Comparison of ENCODE assay signal across 9 cellular contexts in the genomic region with DNA sequence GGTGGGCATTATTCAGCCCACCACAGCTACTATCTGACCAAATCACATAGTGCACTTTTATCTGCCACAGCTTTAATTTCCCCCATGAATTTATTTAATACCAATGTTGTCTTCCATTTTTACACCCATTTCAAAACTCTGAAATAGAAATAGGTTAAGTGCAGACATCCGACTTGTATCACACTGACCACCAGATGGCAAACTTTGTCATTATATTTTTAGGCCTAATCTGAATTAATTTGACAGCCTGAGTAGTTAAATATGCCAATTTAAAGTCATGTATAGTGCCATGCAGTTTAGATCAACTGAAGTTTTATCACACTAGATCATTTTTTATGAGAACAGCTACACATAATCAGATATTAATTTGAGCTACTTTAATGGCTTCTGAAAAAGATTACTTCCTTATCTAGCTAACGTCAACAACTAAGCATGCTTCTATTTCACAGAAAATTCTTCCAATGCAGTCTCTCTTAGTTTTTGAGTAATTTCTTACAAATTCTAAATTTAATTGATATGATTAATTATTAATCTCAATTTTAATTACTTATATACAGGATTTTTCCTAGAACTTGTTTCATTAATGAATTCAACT.
DNase-seq lines count a peak whose midpoint lies in the region; ATAC-seq, FAIRE-seq and TF ChIP-seq lines count a peak whose summit lies in the region.
"Had no signal": no experiment of that assay in that cellular context is flagged by ENCODE, and none has a peak within 500 bp of the region (broad histone marks: within the 10 kb centered on the region; RNA-seq: fewer than 3 reads in every experiment).

No MANE protein-coding gene starts in this region.

- no peak for TF ChIP-seq POLR2A in GM12878 (IDR thresholded peaks at IDR 0.05; ENCODE audit: low read depth, low read length)

- H3K4me3 ChIP-seq in GM12878 (no peak overlapping the region), mucosa of descending colon (no peak overlapping the region)
- H3K4me3 ChIP-seq: SJCRH30 had no signal

- no peak overlapping the region for H3K4me2 ChIP-seq in GM12878 (ENCODE audit: control insufficient read depth, insufficient read depth)

- TF ChIP-seq RAD21 in Ishikawa (IDR thresholded peaks at IDR 0.05; ENCODE audit: low read depth) (peak; percentile 50), GM12878 (IDR thresholded peaks at IDR 0.05; ENCODE audit: insufficient read depth, low read depth, low read length) (peak; percentile 38)

- SMC1A ChIA-PET in GM12878 (lab: Charles Lee; ENCODE audit: uncharacterized antibody, unreplicated experiment), result interaction anchor here (0.7 to 1.6 kb wide), 4 partner anchors 15 to 581 kb away, joined by 3 to 12 read pairs (median 4); no protein-coding TSS in a partner anchor

- no TSS peak for BruUV-seq in GM12878 (replicated peaks; lab: Mats Ljungman, UMichigan)

- POLR2A ChIA-PET in GM12878 (lab: Charles Lee), result no interaction called here

- DNase-seq in Daoy (ENCODE audit: low read depth), result peak; percentile 3
- no peak for DNase-seq in GM12878 (ENCODE audit: low read depth, low spot score)
- peak in 1 of 3 donors; percentile 7 for DNase-seq in mucosa of descending colon
- DNase-seq in activated T-cell treated with anti-CD3 and anti-CD28 coated beads, Interleukin-2, amount 50 U/mL, for 48 hours, result no peak
- DNase-seq in activated naive CD4-positive, alpha-beta T cell treated with anti-CD3 and anti-CD28 coated beads, Interleukin-2, amount 50 U/mL, for 16 hours, result no peak

- TF ChIP-seq EP300 in Ishikawa (IDR thresholded peaks at IDR 0.05; ENCODE audit: borderline replicate concordance) (no peak), GM12878 (IDR thresholded peaks at IDR 0.05; ENCODE audit: borderline replicate concordance in 1 of 2, control insufficient read depth in 1 of 2, low read depth in 2 of 2, low read length in 2 of 2) (no peak)

- H4K20me1 ChIP-seq in GM12878 (ENCODE audit: control insufficient read depth, insufficient read depth), result no peaks in the 10 kb centered on the region

- no peak overlapping the region for H3K27ac ChIP-seq in GM12878 (ENCODE audit: control insufficient read depth, insufficient read depth)
- H3K27ac ChIP-seq: SJCRH30 had no signal

- TF ChIP-seq CTCF in GM12878 (IDR thresholded peaks at IDR 0.05 in 2 of 3, conservative IDR thresholded peaks at IDR 0.05 in 1 of 3; ENCODE audit: control insufficient read depth in 2 of 3, extremely low read depth in 1 of 3, insufficient read depth in 1 of 3, low read depth in 3 of 3, low read length in 3 of 3) (peak; percentile 7 to 47 (median 27); a peak in 3 of 6 replicates), mucosa of descending colon (IDR thresholded peaks at IDR 0.05) (peak; percentile 7)

- no peak for FAIRE-seq in GM12878 (lab: Jason Lieb, UNC)

- ATAC-seq in GM12878 (peak; percentile 51; the same call in 2 of the 3 replicates), mucosa of descending colon (no peak), GM18870 (IDR thresholded peaks at IDR 0.05; ENCODE audit: unreplicated experiment) (no peak)
- no peak for ATAC-seq in activated CD4-positive, CD25-positive, alpha-beta regulatory T cell treated with anti-CD3 and anti-CD28 coated beads, Interleukin-2, amount 50 U/mL, for 24 hours

- H3K79me2 ChIP-seq in GM12878 (ENCODE audit: control insufficient read depth, insufficient read depth, low read length), result no peaks in the 10 kb centered on the region

- H3K9ac ChIP-seq in GM12878 (ENCODE audit: control insufficient read depth, insufficient read depth, low read length), result no peak overlapping the region

- in situ Hi-C loops in GM12878 (cut with MboI), result no loop called here

- 22% methylated on average over 2 of the region's 2 CpGs for WGBS in GM12878 (ENCODE audit: insufficient coverage, insufficient replicate concordance, low lambda C conversion rate, missing lambda C conversion rate)

- H3K36me3 ChIP-seq in GM12878 (ENCODE audit: control insufficient read depth in 2 of 2, insufficient read depth in 2 of 2, low read length in 1 of 2) (no peaks in the 10 kb centered on the region), mucosa of descending colon (ENCODE audit: low read depth) (no peaks in the 10 kb centered on the region)
- H3K36me3 ChIP-seq: SJCRH30 had no signal

- intact Hi-C loops in GM12878 (cut with micrococcal nuclease; ENCODE audit: unreplicated experiment), result loop anchor here (1.0 to 5.0 kb wide), 2 partner anchors 582 to 681 kb away; no protein-coding TSS in a partner anchor
- intact Hi-C loops in mucosa of descending colon (cut with DNase I, micrococcal nuclease), result no loop called here

- RAD21 ChIA-PET in GM12878 (lab: Charles Lee; ENCODE audit: unreplicated experiment), result interaction anchor here (2.0 kb wide), 1 partner anchor 581 kb away, joined by 6 read pairs; no protein-coding TSS in a partner anchor

- no peak overlapping the region for H2AFZ ChIP-seq in GM12878 (ENCODE audit: control insufficient read depth, low read depth, low read length)

- CTCF ChIA-PET in GM12878 (lab: Yijun Ruan, JAX), result interaction anchor here (0.9 to 2.9 kb wide), 7 partner anchors 10 to 581 kb away, joined by 3 to 20 read pairs (median 3); no protein-coding TSS in a partner anchor

- H3K27me3 ChIP-seq in GM12878 (replicated peaks in 1 of 2; ENCODE audit: control insufficient read depth in 2 of 2, insufficient read depth in 2 of 2, low read length in 1 of 2), result no peaks in the 10 kb centered on the region
- H3K27me3 ChIP-seq: SJCRH30 had no signal

- H3K9me3 ChIP-seq in GM12878 (replicated peaks; ENCODE audit: control insufficient read depth, insufficient read depth, low read length) (no peaks in the 10 kb centered on the region), mucosa of descending colon (no peaks in the 10 kb centered on the region)
- H3K9me3 ChIP-seq: SJCRH30 had no signal

- H3K4me1 ChIP-seq in GM12878 (ENCODE audit: control insufficient read depth, insufficient read depth, low read length), result no peaks in the 10 kb centered on the region
- no peaks in the 10 kb centered on the region for H3K4me1 ChIP-seq in mucosa of descending colon (ENCODE audit: low read depth)

TF ChIP-seq in Ishikawa, 13 proteins besides CTCF, POLR2A, EP300 and RAD21 (continues in another document):
- TF ChIP-seq, protein P1, sequence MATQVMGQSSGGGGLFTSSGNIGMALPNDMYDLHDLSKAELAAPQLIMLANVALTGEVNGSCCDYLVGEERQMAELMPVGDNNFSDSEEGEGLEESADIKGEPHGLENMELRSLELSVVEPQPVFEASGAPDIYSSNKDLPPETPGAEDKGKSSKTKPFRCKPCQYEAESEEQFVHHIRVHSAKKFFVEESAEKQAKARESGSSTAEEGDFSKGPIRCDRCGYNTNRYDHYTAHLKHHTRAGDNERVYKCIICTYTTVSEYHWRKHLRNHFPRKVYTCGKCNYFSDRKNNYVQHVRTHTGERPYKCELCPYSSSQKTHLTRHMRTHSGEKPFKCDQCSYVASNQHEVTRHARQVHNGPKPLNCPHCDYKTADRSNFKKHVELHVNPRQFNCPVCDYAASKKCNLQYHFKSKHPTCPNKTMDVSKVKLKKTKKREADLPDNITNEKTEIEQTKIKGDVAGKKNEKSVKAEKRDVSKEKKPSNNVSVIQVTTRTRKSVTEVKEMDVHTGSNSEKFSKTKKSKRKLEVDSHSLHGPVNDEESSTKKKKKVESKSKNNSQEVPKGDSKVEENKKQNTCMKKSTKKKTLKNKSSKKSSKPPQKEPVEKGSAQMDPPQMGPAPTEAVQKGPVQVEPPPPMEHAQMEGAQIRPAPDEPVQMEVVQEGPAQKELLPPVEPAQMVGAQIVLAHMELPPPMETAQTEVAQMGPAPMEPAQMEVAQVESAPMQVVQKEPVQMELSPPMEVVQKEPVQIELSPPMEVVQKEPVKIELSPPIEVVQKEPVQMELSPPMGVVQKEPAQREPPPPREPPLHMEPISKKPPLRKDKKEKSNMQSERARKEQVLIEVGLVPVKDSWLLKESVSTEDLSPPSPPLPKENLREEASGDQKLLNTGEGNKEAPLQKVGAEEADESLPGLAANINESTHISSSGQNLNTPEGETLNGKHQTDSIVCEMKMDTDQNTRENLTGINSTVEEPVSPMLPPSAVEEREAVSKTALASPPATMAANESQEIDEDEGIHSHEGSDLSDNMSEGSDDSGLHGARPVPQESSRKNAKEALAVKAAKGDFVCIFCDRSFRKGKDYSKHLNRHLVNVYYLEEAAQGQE (IDR thresholded peaks at IDR 0.05; ENCODE audit: low read depth), result no peak
- TF ChIP-seq EGR1 (IDR thresholded peaks at IDR 0.05) (no peak), FOXM1 (IDR thresholded peaks at IDR 0.05; ENCODE audit: borderline replicate concordance, low read depth) (no peak), YY1 (IDR thresholded peaks at IDR 0.05; ENCODE audit: low read depth) (no peak), TCF12 (IDR thresholded peaks at IDR 0.05; ENCODE audit: low read depth) (no peak), CEBPB (IDR thresholded peaks at IDR 0.05) (no peak)

TF ChIP-seq in GM12878, 131 proteins besides CTCF, POLR2A, EP300 and RAD21:
- no peak for TF ChIP-seq MTA3 (IDR thresholded peaks at IDR 0.05; ENCODE audit: borderline replicate concordance, low read length)
- TF ChIP-seq SMC3 (IDR thresholded peaks at IDR 0.05; ENCODE audit: borderline replicate concordance, low read length), result peak; percentile 30; the same call in 1 of the 2 replicates
- TF ChIP-seq, protein P2, sequence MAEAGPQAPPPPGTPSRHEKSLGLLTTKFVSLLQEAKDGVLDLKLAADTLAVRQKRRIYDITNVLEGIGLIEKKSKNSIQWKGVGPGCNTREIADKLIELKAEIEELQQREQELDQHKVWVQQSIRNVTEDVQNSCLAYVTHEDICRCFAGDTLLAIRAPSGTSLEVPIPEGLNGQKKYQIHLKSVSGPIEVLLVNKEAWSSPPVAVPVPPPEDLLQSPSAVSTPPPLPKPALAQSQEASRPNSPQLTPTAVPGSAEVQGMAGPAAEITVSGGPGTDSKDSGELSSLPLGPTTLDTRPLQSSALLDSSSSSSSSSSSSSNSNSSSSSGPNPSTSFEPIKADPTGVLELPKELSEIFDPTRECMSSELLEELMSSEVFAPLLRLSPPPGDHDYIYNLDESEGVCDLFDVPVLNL (IDR thresholded peaks at IDR 0.05; ENCODE audit: low read depth, low read length), result no peak
